Comparison of ENCODE assay signal across 23 cellular contexts in genomic region chr15:79863886-79864285, GRCh38. TPM values are rescaled to one million over a fixed set of nuclear protein-coding genes. Genes with fewer than 3 reads are reported as not detected.
DNase-seq lines count a peak whose midpoint lies in the region; ATAC-seq and TF ChIP-seq lines count a peak whose summit lies in the region.
"Had no signal": no experiment of that assay in that cellular context is flagged by ENCODE, and none has a peak within 500 bp of the region (broad histone marks: within the 10 kb centered on the region; RNA-seq: fewer than 3 reads in every experiment).

No MANE protein-coding gene starts in this region.

- peak; percentile 46 to 73 for ATAC-seq in activated CD4-positive, CD25-positive, alpha-beta regulatory T cell treated with anti-CD3 and anti-CD28 coated beads, Interleukin-2, amount 50 U/mL, for 24 hours
- no peak for ATAC-seq in CD8-positive, alpha-beta T cell
- ATAC-seq: GM12878, mucosa of descending colon had no signal

- H3K4me2 ChIP-seq in smooth muscle cell, result peak overlapping the region; percentile 19
- H3K4me2 ChIP-seq: BLaER1 had no signal

- peaks cover 16% of the 10 kb centered on the region for H3K79me2 ChIP-seq in smooth muscle cell (ENCODE audit: low read depth)

- POLR2A ChIA-PET in RWPE1 (lab: Yijun Ruan, JAX; ENCODE audit: low non-redundant PET), result no interaction called here
- POLR2A ChIA-PET in activated CD4-positive, alpha-beta memory T cell treated with anti-CD3 and anti-CD28 coated beads for 36 hours (lab: Charles Lee), result no interaction called here
- POLR2A ChIA-PET in CD8-positive, alpha-beta T cell (lab: Charles Lee), result no interaction called here

- CTCF ChIA-PET in RWPE1 (lab: Yijun Ruan, JAX), result interaction anchor here (0.5 to 1.7 kb wide), 2 partner anchors 10 to 1093 kb away, joined by 3 to 5 read pairs; no protein-coding TSS in a partner anchor
- CTCF ChIA-PET in activated CD4-positive, alpha-beta memory T cell treated with anti-CD3 and anti-CD28 coated beads for 36 hours (lab: Charles Lee), result interaction anchor here (0.9 to 1.2 kb wide), 3 partner anchors 10 to 483 kb away, joined by 3 to 7 read pairs (median 4); no protein-coding TSS in a partner anchor
- CTCF ChIA-PET in CD8-positive, alpha-beta T cell (lab: Charles Lee), result interaction anchor here (2.4 kb wide), 1 partner anchor 10 kb away, joined by 13 read pairs; no protein-coding TSS in a partner anchor

- H3K27ac Mint-ChIP-seq in activated CD4-positive, alpha-beta memory T cell treated with anti-CD3 and anti-CD28 coated beads for 36 hours, result no peak overlapping the region
- no peak overlapping the region for H3K27ac Mint-ChIP-seq in CD8-positive, alpha-beta T cell
- H3K27ac Mint-ChIP-seq: activated naive CD8-positive, alpha-beta T cell treated with anti-CD3 and anti-CD28 coated beads, Interleukin-2, amount 10 ng/mL, durations not matched to agents 7 days and 5 days had no signal

- H3K36me3 ChIP-seq in smooth muscle cell (ENCODE audit: low read depth), result no peaks in the 10 kb centered on the region
- no peaks in the 10 kb centered on the region for H3K36me3 ChIP-seq in CD8-positive, alpha-beta T cell (ENCODE audit: insufficient read depth, low read length)
- H3K36me3 ChIP-seq: uterus had no signal

- H3K27me3 Mint-ChIP-seq in activated CD4-positive, alpha-beta memory T cell treated with anti-CD3 and anti-CD28 coated beads for 36 hours, result no peaks in the 10 kb centered on the region
- H3K27me3 Mint-ChIP-seq in CD8-positive, alpha-beta T cell (ENCODE audit: low read depth), result no peaks in the 10 kb centered on the region
- H3K27me3 Mint-ChIP-seq: activated naive CD8-positive, alpha-beta T cell treated with anti-CD3 and anti-CD28 coated beads, Interleukin-2, amount 10 ng/mL, durations not matched to agents 7 days and 5 days had no signal

- 59% methylated on average over 6 of the region's 6 CpGs for WGBS in smooth muscle cell (ENCODE audit: low lambda C conversion rate)

- no peak overlapping the region for H3K4me3 Mint-ChIP-seq in activated CD4-positive, alpha-beta memory T cell treated with anti-CD3 and anti-CD28 coated beads for 36 hours
- no peak overlapping the region for H3K4me3 Mint-ChIP-seq in CD8-positive, alpha-beta T cell
- H3K4me3 Mint-ChIP-seq: activated naive CD8-positive, alpha-beta T cell treated with anti-CD3 and anti-CD28 coated beads, Interleukin-2, amount 10 ng/mL, durations not matched to agents 7 days and 5 days; neural crest cell had no signal

- H3K9me3 Mint-ChIP-seq in activated CD4-positive, alpha-beta memory T cell treated with anti-CD3 and anti-CD28 coated beads for 36 hours, result no peaks in the 10 kb centered on the region
- H3K9me3 Mint-ChIP-seq in CD8-positive, alpha-beta T cell, result no peaks in the 10 kb centered on the region
- H3K9me3 Mint-ChIP-seq: activated naive CD8-positive, alpha-beta T cell treated with anti-CD3 and anti-CD28 coated beads, Interleukin-2, amount 10 ng/mL, durations not matched to agents 7 days and 5 days; neural crest cell had no signal

- H4K20me1 ChIP-seq in smooth muscle cell (ENCODE audit: low read depth), result no peaks in the 10 kb centered on the region
- H4K20me1 ChIP-seq: BLaER1 had no signal

- intact Hi-C loops in activated CD4-positive, alpha-beta memory T cell treated with anti-CD3 and anti-CD28 coated beads for 36 hours (cut with micrococcal nuclease), result no loop called here
- intact Hi-C loops in CD8-positive, alpha-beta T cell (cut with DNase I, micrococcal nuclease), result no loop called here

- H3K27me3 ChIP-seq in smooth muscle cell (ENCODE audit: low read depth), result no peaks in the 10 kb centered on the region
- no peaks in the 10 kb centered on the region for H3K27me3 ChIP-seq in CD8-positive, alpha-beta T cell (ENCODE audit: insufficient read depth, low read length)
- H3K27me3 ChIP-seq: BLaER1, uterus had no signal

- peak overlapping the region; percentile 12 for H3K9ac ChIP-seq in smooth muscle cell (ENCODE audit: low read depth)
- H3K9ac ChIP-seq: BLaER1 had no signal

- DNase-seq in activated CD4-positive, CD25-positive, alpha-beta regulatory T cell (lab: John Stamatoyannopoulos, UW), result no peak
- peak; percentile 63 for DNase-seq in RWPE1 (ENCODE audit: low spot score)
- peak; percentile 81 for DNase-seq in epithelial cell of esophagus (ENCODE audit: low read depth)
- DNase-seq in smooth muscle cell (lab: John Stamatoyannopoulos, UW; ENCODE audit: unreplicated experiment), result no peak
- no peak for DNase-seq in activated CD4-positive, alpha-beta memory T cell treated with anti-CD3 and anti-CD28 coated beads for 36 hours
- DNase-seq in DMS153 treated with DMSO at 0.1 percent for 48 hours (lab: John Stamatoyannopoulos, UW; ENCODE audit: unreplicated experiment), result no peak
- DNase-seq in CD8-positive, alpha-beta T cell, result no peak
- DNase-seq: 8988T; activated naive CD8-positive, alpha-beta T cell treated with anti-CD3 and anti-CD28 coated beads, Interleukin-2, amount 10 ng/mL, durations not matched to agents 7 days and 5 days; Calu3; cortex of kidney; GF-D8; H7; KBM-7; mucosa of descending colon; NCI-H2029 treated with DMSO at 0.1 percent for 48 hours; NCI-H526; stimulated activated CD4-positive, alpha-beta T cell treated with anti-CD3 and anti-CD28 coated beads, Interleukin-4, amount 100 ng/mL, for 24 hours; uterus had no signal

- no peaks in the 10 kb centered on the region for H3K9me3 ChIP-seq in smooth muscle cell (replicated peaks; ENCODE audit: low read depth)
- no peaks in the 10 kb centered on the region for H3K9me3 ChIP-seq in CD8-positive, alpha-beta T cell (ENCODE audit: low read length)
- H3K9me3 ChIP-seq: BLaER1, mucosa of descending colon, uterus had no signal

- no peaks in the 10 kb centered on the region for H3K4me1 ChIP-seq in smooth muscle cell (ENCODE audit: low read depth)
- H3K4me1 ChIP-seq in CD8-positive, alpha-beta T cell (ENCODE audit: insufficient read depth, low read length), result no peaks in the 10 kb centered on the region
- H3K4me1 ChIP-seq: BLaER1, uterus had no signal

- H3K36me3 Mint-ChIP-seq in activated CD4-positive, alpha-beta memory T cell treated with anti-CD3 and anti-CD28 coated beads for 36 hours, result peaks cover 20% of the 10 kb centered on the region
- H3K36me3 Mint-ChIP-seq in CD8-positive, alpha-beta T cell, result peaks cover 55% of the 10 kb centered on the region

- H3F3A ChIP-seq in smooth muscle cell (ENCODE audit: low read depth), result no peaks in the 10 kb centered on the region

- H3K27ac ChIP-seq in RWPE1 (no peak overlapping the region; the same call in 1 of the 2 replicates), smooth muscle cell (ENCODE audit: low read depth) (peak overlapping the region; percentile 66)
- no peak overlapping the region for H3K27ac ChIP-seq in CD8-positive, alpha-beta T cell (ENCODE audit: low read depth, low read length)
- H3K27ac ChIP-seq: BLaER1, uterus had no signal

- no peak for TF ChIP-seq CTCF in RWPE1 (conservative IDR thresholded peaks at IDR 0.05; ENCODE audit: low read depth)
- no peak for TF ChIP-seq CTCF in epithelial cell of esophagus (IDR thresholded peaks at IDR 0.05; ENCODE audit: insufficient read depth, low read depth, low read length, missing control alignments)
- TF ChIP-seq CTCF in smooth muscle cell (IDR thresholded peaks at IDR 0.05; ENCODE audit: borderline replicate concordance, insufficient read depth, poor library complexity, severe bottlenecking), result no peak
- TF ChIP-seq CTCF in CD8-positive, alpha-beta T cell (IDR thresholded peaks at IDR 0.05), result no peak

- H3K4me3 ChIP-seq in epithelial cell of esophagus (ENCODE audit: low read length) (no peak overlapping the region), smooth muscle cell (no peak overlapping the region)
- H3K4me3 ChIP-seq in CD8-positive, alpha-beta T cell (ENCODE audit: low read depth, low read length), result no peak overlapping the region
- H3K4me3 ChIP-seq: BLaER1, GM12878, mucosa of descending colon, uterus had no signal

- no peak overlapping the region for H2AFZ ChIP-seq in smooth muscle cell (ENCODE audit: low read depth)

- peaks cover 14% of the 10 kb centered on the region for H3K4me1 Mint-ChIP-seq in activated CD4-positive, alpha-beta memory T cell treated with anti-CD3 and anti-CD28 coated beads for 36 hours (ENCODE audit: low read depth)
- peaks cover 25% of the 10 kb centered on the region for H3K4me1 Mint-ChIP-seq in CD8-positive, alpha-beta T cell (ENCODE audit: low read depth)
- H3K4me1 Mint-ChIP-seq: neural crest cell had no signal

RNA-seq across cellular contexts. Expression of gene MTHFS, which starts 32.9 kb away (rescaled TPM):
- total RNA-seq in smooth muscle cell, result 64.4 and 64.8 TPM in 2 replicates
- polyA plus RNA-seq in smooth muscle cell, result 46.7 and 56.0 TPM in 2 replicates
- 10 to 100 TPM; 46.2 to 49.4 TPM for total RNA-seq in activated CD4-positive, alpha-beta memory T cell treated with anti-CD3 and anti-CD28 coated beads for 36 hours
- total RNA-seq in CD8-positive, alpha-beta T cell, result 1 to 10 TPM; 5.1 to 7.8 TPM

Comparison
In these comparisons a context has a peak if more than half of its experiments do, and no peak if none do; other contexts are left out.
1. DNase-seq: peak in RWPE1 (single experiment) and epithelial cell of esophagus (single experiment); none in activated CD4-positive, CD25-positive, alpha-beta regulatory T cell (0 of 4), smooth muscle cell (single experiment), activated CD4-positive, alpha-beta memory T cell treated with anti-CD3 and anti-CD28 coated beads for 36 hours (single experiment), DMS153 treated with DMSO at 0.1 percent for 48 hours (single experiment) and CD8-positive, alpha-beta T cell (0 of 7).